ENCODE assay signal across 15 cellular contexts in the genomic region with DNA sequence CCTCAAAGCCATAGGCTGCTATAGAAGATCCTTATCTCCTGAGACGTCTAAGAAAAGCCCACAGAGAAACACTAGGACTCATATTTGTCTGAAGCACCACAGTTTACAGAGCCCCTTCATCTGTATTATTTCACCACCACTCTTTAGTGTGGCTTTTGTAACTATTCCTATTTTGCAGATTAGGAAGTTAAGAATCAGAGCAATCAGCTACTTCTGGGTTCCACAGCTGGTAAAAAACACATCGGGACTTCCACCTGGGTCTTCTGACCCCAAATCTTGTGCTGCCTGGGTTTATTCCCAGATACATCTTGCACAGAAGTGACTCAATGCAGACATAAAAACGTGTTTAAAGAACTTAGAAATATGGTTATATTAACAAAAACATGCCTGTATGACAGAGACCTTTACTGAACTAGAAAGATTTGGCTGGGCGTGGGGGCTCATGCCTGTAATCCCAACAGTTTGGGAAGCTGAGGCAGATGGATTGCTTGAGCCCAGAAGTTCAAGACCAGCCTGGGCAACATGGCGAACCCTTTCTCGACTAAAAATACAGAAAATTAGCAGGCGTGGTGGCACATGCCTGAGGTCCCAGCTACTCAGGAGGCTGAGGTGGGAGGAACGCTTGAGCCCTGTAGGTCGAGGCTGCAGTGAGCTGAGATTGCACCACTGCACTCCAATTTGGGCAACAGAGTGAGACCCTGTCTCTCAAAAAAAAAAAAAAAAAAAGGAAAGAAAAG. TPM values are rescaled to one million over a fixed set of nuclear protein-coding genes. Genes with fewer than 3 reads are reported as not detected.
A peak's percentile ranks its signal among the peaks of the same experiment; 100 is the strongest.
DNase-seq lines count a peak whose midpoint lies in the region; ATAC-seq, FAIRE-seq and TF ChIP-seq lines count a peak whose summit lies in the region.
"Had no signal": no experiment of that assay in that cellular context is flagged by ENCODE, and none has a peak within 500 bp of the region (broad histone marks: within the 10 kb centered on the region; RNA-seq: fewer than 3 reads in every experiment).

No MANE protein-coding gene starts in this region.

- no peaks in the 10 kb centered on the region for H3K79me2 ChIP-seq in HepG2 (ENCODE audit: insufficient read depth, low read length)

- POLR2A ChIA-PET in HepG2 (lab: Yijun Ruan, JAX): interaction anchor here (1.3 to 2.9 kb wide), 5 partner anchors 10 to 158 kb away, joined by 4 to 63 read pairs (median 10); a partner anchor contains a TSS

- DNase-seq in T-helper 17 cell: no peak
- DNase-seq in HepG2 (ENCODE audit: low spot score): no peak
- no peak for DNase-seq in H7
- DNase-seq in DMS53 (lab: John Stamatoyannopoulos, UW): no peak

- H3K36me3 ChIP-seq in BLaER1 (no peaks in the 10 kb centered on the region), HepG2 (replicated peaks in 1 of 2; ENCODE audit: control insufficient read depth in 1 of 2, insufficient read depth in 2 of 2, low read length in 2 of 2) (0 out of 5 replicates have a peak, but pooled peaks cover 0 to 2% of the 10 kb centered on the region in 2 experiments), H7 (replicated peaks; ENCODE audit: control insufficient read depth, insufficient read depth, low read length) (no peaks in the 10 kb centered on the region)
- H3K36me3 ChIP-seq: adrenal gland, BE2C, pancreas, SJSA1, upper lobe of left lung had no signal

- H3K27ac Mint-ChIP-seq in T-helper 17 cell: no peak overlapping the region

- H3K4me2 ChIP-seq in BLaER1 (peak overlapping the region; percentile 90), HepG2 (ENCODE audit: low read depth, low read length) (peak overlapping the region; percentile 14; the same call in 1 of the 2 replicates)

- no peaks in the 10 kb centered on the region for H4K20me1 ChIP-seq in BLaER1
- no peaks in the 10 kb centered on the region for H4K20me1 ChIP-seq in HepG2 (ENCODE audit: insufficient read depth, low read length)

- TF ChIP-seq RAD21 in HepG2 (CRISPR knock-in tag; IDR thresholded peaks at IDR 0.05): no peak

- BruUV-seq in HepG2 (replicated peaks; lab: Mats Ljungman, UMichigan): no TSS peak

- CTCF ChIA-PET in HepG2 (lab: Yijun Ruan, JAX; ENCODE audit: low intra/inter-chr PET ratio, low total read pairs): interaction anchor here (1.4 to 5.1 kb wide), 3 partner anchors 41 to 120 kb away, joined by 7 to 99 read pairs (median 16); a partner anchor contains a TSS

- TF ChIP-seq CTCF in C4-2B (conservative IDR thresholded peaks at IDR 0.05) (no peak), HepG2 (CRISPR knock-in tag; IDR thresholded peaks at IDR 0.05) (no peak)

- peaks cover 63% of the 10 kb centered on the region for H3K4me1 ChIP-seq in BLaER1
- H3K4me1 ChIP-seq in HepG2 (ENCODE audit: insufficient read depth, low read length): peaks cover 36% of the 10 kb centered on the region
- H3K4me1 ChIP-seq: BE2C had no signal

- no peaks in the 10 kb centered on the region for H3K36me3 Mint-ChIP-seq in T-helper 17 cell (ENCODE audit: low read depth)

- no peak for TF ChIP-seq EP300 in HepG2 (IDR thresholded peaks at IDR 0.05; ENCODE audit: low read depth in 2 of 2, low read length in 2 of 2)
- no peak for TF ChIP-seq EP300 in HepG2 (CRISPR knock-in tag; IDR thresholded peaks at IDR 0.05; ENCODE audit: borderline replicate concordance)

- H3K4me1 Mint-ChIP-seq in T-helper 17 cell: peaks cover 19% of the 10 kb centered on the region

- TF ChIP-seq POLR2A in HepG2 (IDR thresholded peaks at IDR 0.05; ENCODE audit: insufficient read depth in 1 of 2, low read depth in 2 of 2, low read length in 2 of 2): no peak

- H3K9me3 ChIP-seq in BLaER1 (no peaks in the 10 kb centered on the region), T-helper 17 cell (ENCODE audit: control insufficient read depth, low read length, poor library complexity, severe bottlenecking) (no peaks in the 10 kb centered on the region), HepG2 (ENCODE audit: low read length) (no peaks in the 10 kb centered on the region)
- H3K9me3 ChIP-seq: adrenal gland, BE2C, mucosa of descending colon, pancreas, SJSA1, upper lobe of left lung had no signal

- no peak for FAIRE-seq in HepG2 (lab: Jason Lieb, UNC)
- FAIRE-seq: endometrium, HTR-8/SVneo, pancreas had no signal

- no peak overlapping the region; the same call in 1 of the 2 replicates for H3K9ac ChIP-seq in BLaER1
- H3K9ac ChIP-seq in HepG2 (ENCODE audit: insufficient read depth, low read depth, low read length): no peak overlapping the region

- H3K4me3 Mint-ChIP-seq in T-helper 17 cell: peak overlapping the region; percentile 41

- ATAC-seq in T-helper 17 cell (no peak), HepG2 (no peak), GM21447 (IDR thresholded peaks at IDR 0.05; ENCODE audit: unreplicated experiment) (no peak)

- H3K27me3 ChIP-seq in BLaER1: no peaks in the 10 kb centered on the region
- H3K27me3 ChIP-seq in HepG2 (ENCODE audit: control insufficient read depth in 1 of 2, insufficient read depth in 2 of 2, low read length in 2 of 2): 0 out of 5 replicates have a peak, but pooled peaks cover 0 to 7% of the 10 kb centered on the region in 2 experiments
- peaks cover 1% of the 10 kb centered on the region; the same call in 1 of the 2 replicates for H3K27me3 ChIP-seq in H7 (ENCODE audit: control insufficient read depth, insufficient read depth, low read length)
- H3K27me3 ChIP-seq: adrenal gland, BE2C, pancreas, SJSA1, upper lobe of left lung had no signal

- H3K27ac ChIP-seq in BLaER1 (peak overlapping the region; percentile 42; the same call in 1 of the 2 replicates), C4-2B (peak overlapping the region; percentile 33; the same call in 1 of the 2 replicates), HepG2 (ENCODE audit: extremely low read length, insufficient read depth, low read length) (no peak overlapping the region)
- H3K27ac ChIP-seq: adrenal gland, SJSA1 had no signal

- intact Hi-C loops in HepG2 (cut with micrococcal nuclease; ENCODE audit: unreplicated experiment): no loop called here

- 49% methylated on average over 9 of the region's 9 CpGs for whole genome bisulfite sequencing in HepG2 (ENCODE audit: low lambda C conversion rate)

- in situ Hi-C loops in HepG2 (cut with HindIII; ENCODE audit: extremely low pct_ligation_motif_present, low pct_unique_long_range_greater_than_20kb): loop anchor here (5.0 kb wide), 3 partner anchors 41 to 126 kb away; a partner anchor contains a TSS

- no peak overlapping the region for H2AFZ ChIP-seq in HepG2 (ENCODE audit: low read length)

- peaks cover 13% of the 10 kb centered on the region for H3K27me3 Mint-ChIP-seq in T-helper 17 cell

- H3K4me3 ChIP-seq in BLaER1 (no peak overlapping the region; the same call in 1 of the 2 replicates), HepG2 (replicated peaks in 1 of 3; ENCODE audit: insufficient read depth in 1 of 3, low read depth in 2 of 3, low read length in 3 of 3) (no peak overlapping the region), H7 (ENCODE audit: insufficient read depth, low read depth, low read length) (no peak overlapping the region)
- H3K4me3 ChIP-seq: mucosa of descending colon, SJSA1 had no signal

TF ChIP-seq in HepG2, 621 proteins besides CTCF, POLR2A, EP300 and RAD21:
- TF ChIP-seq ELF1 (CRISPR knock-in tag; IDR thresholded peaks at IDR 0.05) (peak; percentile 55; the same call in 1 of the 2 replicates), PPARG (CRISPR knock-in tag; conservative IDR thresholded peaks at IDR 0.05) (no peak), GABPA (IDR thresholded peaks at IDR 0.05; ENCODE audit: low read depth, low read length) (no peak), GABPA (CRISPR knock-in tag; IDR thresholded peaks at IDR 0.05; ENCODE audit: low read depth) (0 out of 2 replicates have a peak, but pooled peaks have one; percentile 11)

RNA-seq across cellular contexts. Expression of a gene that starts 40.9 kb away (rescaled TPM):
- total RNA-seq in T-helper 17 cell (100 to 1,000 TPM in 1 of 2 donors, 10 to 100 TPM in 1; 92.8 to 100 TPM), HepG2 (2016; rRNA removed; fragmentation: Illumina TruSeq; extraction: Trizol) (13.1 and 15.0 TPM in 2 replicates)
- total RNA-seq in HepG2 (2016; cell fraction: cytosol; rRNA removed; fragmentation: Illumina TruSeq; extraction: Trizol; ENCODE audit: low read depth): 17.4 and 18.2 TPM in 2 replicates
- total RNA-seq in HepG2 (2016; cell fraction: insoluble cytoplasmic fraction; rRNA removed; fragmentation: Illumina TruSeq; extraction: Trizol): 12.5 and 14.4 TPM in 2 replicates
- total RNA-seq in HepG2 (2016; cell fraction: membrane; rRNA removed; fragmentation: Illumina TruSeq; extraction: Trizol): 27.6 and 35.3 TPM in 2 replicates
- 14.7 and 15.8 TPM in 2 replicates for total RNA-seq in HepG2 (2016; cell fraction: nucleus; rRNA removed; fragmentation: Illumina TruSeq; extraction: Trizol)
- 6.8 and 8.3 TPM in 2 replicates for polyA plus RNA-seq in HepG2 (2011; rRNA removed)
- 2.3 and 3.5 TPM in 2 replicates for polyA plus RNA-seq in HepG2 (2011; cell fraction: cytosol; rRNA removed)
- 11.0 and 12.1 TPM in 2 replicates for polyA plus RNA-seq in HepG2 (2011; cell fraction: nucleus; rRNA removed)
- polyA plus RNA-seq in HepG2 (2012): 9.9 and 11.2 TPM in 2 replicates
- 9.0 and 9.8 TPM in 2 replicates for polyA plus RNA-seq in HepG2 (2016; cell fraction: cytosol; fragmentation: Illumina TruSeq; extraction: Trizol; ENCODE audit: low read depth)
- polyA plus RNA-seq in HepG2 (2016; cell fraction: insoluble cytoplasmic fraction; fragmentation: Illumina TruSeq; extraction: Trizol; ENCODE audit: low read depth): 12.2 TPM in 2 replicates
- polyA plus RNA-seq in HepG2 (2016; cell fraction: membrane; fragmentation: Illumina TruSeq; extraction: Trizol; ENCODE audit: low read depth): 15.0 TPM in 2 replicates
- polyA plus RNA-seq in HepG2 (2016; cell fraction: nucleus; fragmentation: Illumina TruSeq; extraction: Trizol; ENCODE audit: insufficient read depth, low read depth): 20.1 and 20.3 TPM in 2 replicates
- 12.0 and 30.8 TPM in 2 replicates for polyA minus RNA-seq in HepG2 (2011; rRNA and poly(A)+ RNA removed; ENCODE audit: low replicate concordance)
- 11.9 and 12.8 TPM in 2 replicates for polyA minus RNA-seq in HepG2 (2011; cell fraction: cytosol; rRNA and poly(A)+ RNA removed)
- polyA minus RNA-seq in HepG2 (2011; cell fraction: nucleus; rRNA and poly(A)+ RNA removed): 21.0 and 22.3 TPM in 2 replicates
- total RNA-seq in H7 (2014; rRNA removed; shearing (Covaris generic)): 13.0 and 20.1 TPM in 2 replicates
